Comparison of ENCODE assay signal across 8 cellular contexts in genomic region chr11:128483211-128483788, GRCh38.
A peak's percentile ranks its signal among the peaks of the same experiment; 100 is the strongest.
DNase-seq lines count a peak whose midpoint lies in the region; ATAC-seq lines count a peak whose summit lies in the region.

No MANE protein-coding gene starts in this region.

- CTCF ChIA-PET in activated CD8-positive, alpha-beta memory T cell treated with anti-CD3 and anti-CD28 coated beads, Interleukin-2, amount 10 ng/mL, durations not matched to agents 7 days and 5 days (lab: Charles Lee): interaction anchor here (0.9 to 2.4 kb wide), 18 partner anchors 8 to 348 kb away, joined by 3 to 14 read pairs (median 6); no protein-coding TSS in a partner anchor
- CTCF ChIA-PET in activated CD4-positive, alpha-beta memory T cell treated with anti-CD3 and anti-CD28 coated beads for 36 hours (lab: Charles Lee): interaction anchor here (0.8 to 2.3 kb wide), 14 partner anchors 11 to 212 kb away, joined by 3 to 21 read pairs (median 6); no protein-coding TSS in a partner anchor

- POLR2A ChIA-PET in activated CD4-positive, alpha-beta memory T cell treated with anti-CD3 and anti-CD28 coated beads for 36 hours (lab: Charles Lee): interaction anchor here (0.9 to 14.5 kb wide), 16 partner anchors 9 to 210 kb away, joined by 3 to 407 read pairs (median 8); partner anchors contain the start of gene FLI1

- no peaks in the 10 kb centered on the region for H3K27me3 Mint-ChIP-seq in activated CD8-positive, alpha-beta memory T cell treated with anti-CD3 and anti-CD28 coated beads, Interleukin-2, amount 10 ng/mL, durations not matched to agents 7 days and 5 days
- H3K27me3 Mint-ChIP-seq in activated CD4-positive, alpha-beta memory T cell treated with anti-CD3 and anti-CD28 coated beads for 36 hours: no peaks in the 10 kb centered on the region

- peaks cover 90% of the 10 kb centered on the region for H3K36me3 Mint-ChIP-seq in activated CD8-positive, alpha-beta memory T cell treated with anti-CD3 and anti-CD28 coated beads, Interleukin-2, amount 10 ng/mL, durations not matched to agents 7 days and 5 days
- peaks cover 98% of the 10 kb centered on the region for H3K36me3 Mint-ChIP-seq in activated CD4-positive, alpha-beta memory T cell treated with anti-CD3 and anti-CD28 coated beads for 36 hours

- ATAC-seq in activated CD8-positive, alpha-beta memory T cell treated with anti-CD3 and anti-CD28 coated beads, Interleukin-2, amount 10 ng/mL, durations not matched to agents 7 days and 5 days: peak; percentile 9
- ATAC-seq in HG03025 (IDR thresholded peaks at IDR 0.05; ENCODE audit: low FRiP score, unreplicated experiment): peak; percentile 81

- peak overlapping the region; percentile 95 for H3K27ac Mint-ChIP-seq in activated CD8-positive, alpha-beta memory T cell treated with anti-CD3 and anti-CD28 coated beads, Interleukin-2, amount 10 ng/mL, durations not matched to agents 7 days and 5 days
- H3K27ac Mint-ChIP-seq in activated CD4-positive, alpha-beta memory T cell treated with anti-CD3 and anti-CD28 coated beads for 36 hours: peak overlapping the region; percentile 92

- H3K4me1 Mint-ChIP-seq in activated CD8-positive, alpha-beta memory T cell treated with anti-CD3 and anti-CD28 coated beads, Interleukin-2, amount 10 ng/mL, durations not matched to agents 7 days and 5 days: peaks cover 95% of the 10 kb centered on the region
- peaks cover 98% of the 10 kb centered on the region for H3K4me1 Mint-ChIP-seq in activated CD4-positive, alpha-beta memory T cell treated with anti-CD3 and anti-CD28 coated beads for 36 hours (ENCODE audit: low read depth)

- no peak overlapping the region for H3K4me3 ChIP-seq in skin epidermis

- peak overlapping the region; percentile 67 for H3K4me3 Mint-ChIP-seq in activated CD8-positive, alpha-beta memory T cell treated with anti-CD3 and anti-CD28 coated beads, Interleukin-2, amount 10 ng/mL, durations not matched to agents 7 days and 5 days
- H3K4me3 Mint-ChIP-seq in activated CD4-positive, alpha-beta memory T cell treated with anti-CD3 and anti-CD28 coated beads for 36 hours: peak overlapping the region; percentile 69

- no peaks in the 10 kb centered on the region for H3K9me3 Mint-ChIP-seq in activated CD8-positive, alpha-beta memory T cell treated with anti-CD3 and anti-CD28 coated beads, Interleukin-2, amount 10 ng/mL, durations not matched to agents 7 days and 5 days (ENCODE audit: low read depth)
- H3K9me3 Mint-ChIP-seq in activated CD4-positive, alpha-beta memory T cell treated with anti-CD3 and anti-CD28 coated beads for 36 hours: no peaks in the 10 kb centered on the region

- H3K27ac ChIP-seq in skin epidermis: peak overlapping the region in 20 of 21 experiments; percentile 38 to 89 (median 68)

- DNase-seq in activated CD8-positive, alpha-beta memory T cell treated with anti-CD3 and anti-CD28 coated beads, Interleukin-2, amount 10 ng/mL, durations not matched to agents 7 days and 5 days: no peak
- DNase-seq in activated CD8-positive, alpha-beta memory T cell treated with anti-CD3 and anti-CD28 coated beads for 24 hours: no peak
- peak; percentile 57 for DNase-seq in activated CD4-positive, alpha-beta memory T cell treated with anti-CD3 and anti-CD28 coated beads for 36 hours
- DNase-seq in dermis blood vessel endothelial cell: no peak
- no peak for DNase-seq in NCI-H1694 (lab: John Stamatoyannopoulos, UW)
- no peak for DNase-seq in D341Med (ENCODE audit: low spot score)

- intact Hi-C loops in activated CD4-positive, alpha-beta memory T cell treated with anti-CD3 and anti-CD28 coated beads for 36 hours (cut with micrococcal nuclease): loop anchor here (5.0 kb wide), 1 partner anchor 214 kb away; no protein-coding TSS in a partner anchor
